ENCODE assay signal across 16 cellular contexts in the genomic region with DNA sequence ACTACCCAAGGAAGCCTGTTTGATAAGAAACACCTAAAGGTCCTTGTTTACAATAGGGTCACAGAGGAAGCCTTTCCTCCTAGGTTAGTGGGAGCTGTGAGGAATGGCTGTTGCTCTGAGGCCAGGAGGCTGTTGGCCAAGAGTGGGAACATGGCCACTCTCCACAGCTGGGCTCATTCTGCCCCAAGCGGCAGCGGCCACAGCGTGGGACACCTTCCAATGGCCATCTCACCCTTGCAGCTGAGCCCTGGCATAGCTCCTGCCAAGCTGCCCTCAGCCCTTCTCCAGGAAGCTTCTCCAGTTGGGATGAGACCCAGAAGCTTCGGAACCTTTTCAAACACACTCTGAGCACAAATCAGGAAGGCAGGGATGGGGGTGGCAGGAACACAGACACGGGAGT.
DNase-seq lines count a peak whose midpoint lies in the region; ATAC-seq and TF ChIP-seq lines count a peak whose summit lies in the region.
"Had no signal": no experiment of that assay in that cellular context is flagged by ENCODE, and none has a peak within 500 bp of the region (broad histone marks: within the 10 kb centered on the region; RNA-seq: fewer than 3 reads in every experiment).

No MANE protein-coding gene starts in this region.

- no peak overlapping the region for H3K4me3 Mint-ChIP-seq in T-helper 2 cell treated with Interferon-gamma antibody and Interleukin-4, amounts not matched to agents 5 μg/mL and 100 μg/mL, for 36 hours
- H3K4me3 Mint-ChIP-seq: neural crest cell had no signal

- H3K27ac Mint-ChIP-seq in T-helper 2 cell treated with Interferon-gamma antibody and Interleukin-4, amounts not matched to agents 5 μg/mL and 100 μg/mL, for 36 hours = peak overlapping the region; percentile 45

- H3K4me1 Mint-ChIP-seq in T-helper 2 cell treated with Interferon-gamma antibody and Interleukin-4, amounts not matched to agents 5 μg/mL and 100 μg/mL, for 36 hours (ENCODE audit: low read depth) = peaks cover 46% of the 10 kb centered on the region

- no peak for DNase-seq in T-helper 2 cell treated with Interferon-gamma antibody and Interleukin-4, amounts not matched to agents 5 μg/mL and 100 μg/mL, for 36 hours (ENCODE audit: low spot score)
- DNase-seq in T-helper 2 cell (no peak), amygdala (lab: John Stamatoyannopoulos, UW) (peak in 51 of 56 donors; percentile 0 to 77 (median 31)), right cardiac atrium (peak; percentile 40 to 73 (median 62)), smooth muscle cell (lab: John Stamatoyannopoulos, UW; ENCODE audit: unreplicated experiment) (no peak), NCI-H446 (lab: John Stamatoyannopoulos, UW) (no peak), lower lobe of right lung (no peak), epidermal melanocyte (ENCODE audit: insufficient read length, low spot score) (no peak)
- DNase-seq: activated T-cell treated with anti-CD3 and anti-CD28 coated beads, Interleukin-2, amount 50 U/mL, for 48 hours; brain microvascular endothelial cell; NCI-H2029 treated with DMSO at 0.1 percent for 48 hours; NK-92 treated with Interleukin-12 subunit alpha and Interleukin-12 subunit beta, amount 100 ng/mL, for 24 hours had no signal

- peak overlapping the region; percentile 4 for H3K4me2 ChIP-seq in smooth muscle cell

- H3K9me3 ChIP-seq in right cardiac atrium (ENCODE audit: control insufficient read depth, low read length) = no peaks in the 10 kb centered on the region
- H3K9me3 ChIP-seq in smooth muscle cell (replicated peaks; ENCODE audit: low read depth) = no peaks in the 10 kb centered on the region
- no peaks in the 10 kb centered on the region for H3K9me3 ChIP-seq in lower lobe of right lung
- H3K9me3 ChIP-seq: heart right ventricle, tibial nerve had no signal

- H3K36me3 ChIP-seq in smooth muscle cell (ENCODE audit: low read depth) = no peaks in the 10 kb centered on the region
- H3K36me3 ChIP-seq in lower lobe of right lung = no peaks in the 10 kb centered on the region
- H3K36me3 ChIP-seq: brain microvascular endothelial cell, tibial nerve had no signal

- H3K9ac ChIP-seq in smooth muscle cell (ENCODE audit: low read depth) = no peak overlapping the region

- WGBS in right cardiac atrium = 29% methylated on average over 5 of the region's 5 CpGs
- WGBS in smooth muscle cell (ENCODE audit: low lambda C conversion rate) = 80% methylated on average over 5 of the region's 5 CpGs

- H3F3A ChIP-seq in smooth muscle cell (ENCODE audit: low read depth) = no peaks in the 10 kb centered on the region

- peaks cover 3% of the 10 kb centered on the region for H3K4me1 ChIP-seq in right cardiac atrium (ENCODE audit: control insufficient read depth, insufficient read depth, low read length)
- no peaks in the 10 kb centered on the region for H3K4me1 ChIP-seq in smooth muscle cell (ENCODE audit: low read depth)
- no peaks in the 10 kb centered on the region for H3K4me1 ChIP-seq in lower lobe of right lung

- no peaks in the 10 kb centered on the region for H3K9me3 Mint-ChIP-seq in T-helper 2 cell treated with Interferon-gamma antibody and Interleukin-4, amounts not matched to agents 5 μg/mL and 100 μg/mL, for 36 hours
- H3K9me3 Mint-ChIP-seq: neural crest cell had no signal

- H4K20me1 ChIP-seq in smooth muscle cell (ENCODE audit: low read depth) = peaks cover 38% of the 10 kb centered on the region

- H3K36me3 Mint-ChIP-seq in T-helper 2 cell treated with Interferon-gamma antibody and Interleukin-4, amounts not matched to agents 5 μg/mL and 100 μg/mL, for 36 hours (ENCODE audit: low read depth) = peaks cover 27% of the 10 kb centered on the region

- no peak overlapping the region for H2AFZ ChIP-seq in smooth muscle cell (ENCODE audit: low read depth)

- no peaks in the 10 kb centered on the region for H3K27me3 Mint-ChIP-seq in T-helper 2 cell treated with Interferon-gamma antibody and Interleukin-4, amounts not matched to agents 5 μg/mL and 100 μg/mL, for 36 hours (ENCODE audit: low read depth)

- H3K27ac ChIP-seq in right cardiac atrium (ENCODE audit: low read length) (no peak overlapping the region), smooth muscle cell (ENCODE audit: low read depth) (peak overlapping the region; percentile 64), lower lobe of right lung (no peak overlapping the region)
- H3K27ac ChIP-seq: brain microvascular endothelial cell, heart right ventricle, HL-60, tibial nerve had no signal

- H3K27me3 ChIP-seq in right cardiac atrium (ENCODE audit: control insufficient read depth, insufficient read depth) = no peaks in the 10 kb centered on the region
- H3K27me3 ChIP-seq in smooth muscle cell (ENCODE audit: low read depth) = no peaks in the 10 kb centered on the region
- no peaks in the 10 kb centered on the region for H3K27me3 ChIP-seq in lower lobe of right lung (ENCODE audit: low read depth)
- H3K27me3 ChIP-seq: brain microvascular endothelial cell, heart right ventricle, tibial nerve had no signal

- intact Hi-C loops in right cardiac atrium (cut with DNase I) (no loop called here), lower lobe of right lung (cut with DNase I) (no loop called here)

- no peaks in the 10 kb centered on the region for H3K79me2 ChIP-seq in smooth muscle cell (ENCODE audit: low read depth)

- H3K4me3 ChIP-seq in right cardiac atrium (ENCODE audit: low read length) (no peak overlapping the region), smooth muscle cell (no peak overlapping the region), lower lobe of right lung (no peak overlapping the region)
- H3K4me3 ChIP-seq: heart right ventricle, tibial nerve had no signal

- peak; percentile 56 to 64 for ATAC-seq in right cardiac atrium
- no peak for ATAC-seq in lower lobe of right lung

- TF ChIP-seq CTCF in smooth muscle cell (IDR thresholded peaks at IDR 0.05; ENCODE audit: borderline replicate concordance, insufficient read depth, poor library complexity, severe bottlenecking) (no peak), lower lobe of right lung (IDR thresholded peaks at IDR 0.05) (no peak)

Comparison
In these comparisons a context has a peak if more than half of its experiments do, and no peak if none do; other contexts are left out.
1. DNase-seq: peak in amygdala (51 of 56) and right cardiac atrium (3 of 3); none in T-helper 2 cell treated with Interferon-gamma antibody and Interleukin-4, amounts not matched to agents 5 μg/mL and 100 μg/mL, for 36 hours (single experiment), T-helper 2 cell (0 of 5), smooth muscle cell (single experiment), NCI-H446 (0 of 2), lower lobe of right lung (single experiment) and epidermal melanocyte (single experiment).
2. ATAC-seq: peak in right cardiac atrium (2 of 2); none in lower lobe of right lung (0 of 2).